In genomic region chr10:91939653-91940052, GRCh38 we compare ENCODE assay signal across 7 cellular contexts.
"Had no signal": no experiment of that assay in that cellular context is flagged by ENCODE, and none has a peak within 500 bp of the region (broad histone marks: within the 10 kb centered on the region; RNA-seq: fewer than 3 reads in every experiment).

No MANE protein-coding gene starts in this region.

- DNase-seq: IMR-90, Karpas-422, KG1 had no signal

- H3K27ac ChIP-seq: HL-60, KMS-11 had no signal

- FAIRE-seq: HepG2, HTR-8/SVneo had no signal

- H3K9ac ChIP-seq: KMS-11 had no signal

- ATAC-seq: HepG2 had no signal

- H3K4me2 ChIP-seq: KMS-11 had no signal
